Comparison of ENCODE assay signal across 2 cellular contexts in genomic region chr15:36898522-36899126, GRCh38.
TF ChIP-seq lines count a peak whose summit lies in the region.

No MANE protein-coding gene starts in this region.

TF ChIP-seq in GM23338, 12 proteins besides CTCF, POLR2A, EP300 and RAD21:
- no peak for TF ChIP-seq EZH2phosphoT487 (IDR thresholded peaks at IDR 0.05; ENCODE audit: unreplicated experiment)
- TF ChIP-seq NANOG (IDR thresholded peaks at IDR 0.05; ENCODE audit: borderline replicate concordance): no peak
- TF ChIP-seq CREB1 (CRISPR knock-in tag; IDR thresholded peaks at IDR 0.05; ENCODE audit: low read depth): no peak
- TF ChIP-seq JUNB (IDR thresholded peaks at IDR 0.05; ENCODE audit: unreplicated experiment): no peak
- TF ChIP-seq STAT1 (IDR thresholded peaks at IDR 0.05; ENCODE audit: unreplicated experiment): no peak
- TF ChIP-seq REST (IDR thresholded peaks at IDR 0.05; ENCODE audit: unreplicated experiment): no peak
- TF ChIP-seq ZNF462 (CRISPR knock-in tag; IDR thresholded peaks at IDR 0.05): no peak
- no peak for TF ChIP-seq ETS1 (IDR thresholded peaks at IDR 0.05)
- no peak for TF ChIP-seq ZNF114 (CRISPR knock-in tag; IDR thresholded peaks at IDR 0.05)
- TF ChIP-seq POLR2AphosphoS5 (IDR thresholded peaks at IDR 0.05; ENCODE audit: low read depth): no peak
- no peak for TF ChIP-seq ZNF331 (CRISPR knock-in tag; IDR thresholded peaks at IDR 0.05; ENCODE audit: low read depth)
- no peak for TF ChIP-seq EZH2 (IDR thresholded peaks at IDR 0.05; ENCODE audit: low read depth, unreplicated experiment)

TF ChIP-seq in H1, 55 proteins besides CTCF, POLR2A, EP300 and RAD21:
- no peak for TF ChIP-seq TBP (IDR thresholded peaks at IDR 0.05; ENCODE audit: low read depth, low read length)
TF ChIP-seq in H1: peak in this region for 0.
